14 cellular contexts compared by ENCODE assay signal in the genomic region with DNA sequence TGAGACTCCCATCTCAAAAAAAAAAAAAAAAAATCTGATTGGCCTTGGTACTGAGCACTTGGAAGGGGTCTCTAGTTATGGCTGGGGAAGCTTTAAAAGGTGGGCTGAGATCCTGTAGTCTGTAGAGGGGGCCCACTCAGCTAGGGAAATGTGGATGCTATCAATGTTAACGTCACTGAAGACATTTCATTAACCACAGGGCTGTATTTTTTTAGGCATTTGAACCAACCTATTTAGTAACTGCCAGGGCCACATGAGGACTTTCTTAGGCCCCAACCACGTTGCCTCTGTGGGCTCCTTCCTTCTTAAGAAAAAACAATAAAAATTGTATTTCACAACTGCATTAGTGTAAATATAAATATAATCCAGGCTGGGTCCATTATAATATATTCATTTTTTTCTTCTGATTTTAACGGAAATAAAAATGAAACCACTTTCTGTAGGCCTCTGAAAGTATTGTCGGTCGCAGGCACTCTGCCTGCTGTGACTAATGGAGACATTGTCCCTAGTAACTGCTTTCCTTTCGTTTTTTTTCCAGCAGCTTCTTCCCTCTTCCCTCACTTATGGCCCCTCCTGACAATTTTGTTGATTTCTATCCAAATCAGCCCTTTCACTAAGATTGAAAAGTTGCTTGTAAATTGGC.
DNase-seq lines count a peak whose midpoint lies in the region; ATAC-seq and TF ChIP-seq lines count a peak whose summit lies in the region.
"Had no signal": no experiment of that assay in that cellular context is flagged by ENCODE, and none has a peak within 500 bp of the region (broad histone marks: within the 10 kb centered on the region; RNA-seq: fewer than 3 reads in every experiment).

No MANE protein-coding gene starts in this region.

- TF ChIP-seq CTCF in AG10803 (conservative IDR thresholded peaks at IDR 0.05; ENCODE audit: low read length) (no peak), suprapubic skin (IDR thresholded peaks at IDR 0.05) (no peak)

- DNase-seq in AG10803 (ENCODE audit: low read depth): peak; percentile 66
- DNase-seq in RPMI7951 (ENCODE audit: low read depth): peak; percentile 50
- DNase-seq in iris pigment epithelial cell (ENCODE audit: low read depth): peak; percentile 17
- no peak for DNase-seq in T-helper 1 cell
- no peak for DNase-seq in activated T-cell treated with anti-CD3 and anti-CD28 coated beads, Interleukin-2, amount 50 U/mL, for 1 hour
- no peak for DNase-seq in suprapubic skin (ENCODE audit: low spot score in 2 of 2)
- DNase-seq: cerebellar nuclear complex, H7, NCI-H187 treated with DMSO at 0.1 percent for 48 hours, transverse colon had no signal

- TF ChIP-seq POLR2A in suprapubic skin (IDR thresholded peaks at IDR 0.05): no peak

- H3K27me3 ChIP-seq in suprapubic skin: no peaks in the 10 kb centered on the region
- H3K27me3 ChIP-seq: hepatocyte, transverse colon had no signal

- TF ChIP-seq EP300 in suprapubic skin (IDR thresholded peaks at IDR 0.05): no peak

- H3K9me3 ChIP-seq in suprapubic skin: no peaks in the 10 kb centered on the region
- H3K9me3 ChIP-seq: transverse colon had no signal

- no peak overlapping the region; the same call in 1 of the 2 replicates for H3K4me3 ChIP-seq in AG10803 (ENCODE audit: low read length)
- no peak overlapping the region for H3K4me3 ChIP-seq in suprapubic skin
- H3K4me3 ChIP-seq: hepatocyte, SK-N-MC, transverse colon had no signal

- H3K4me1 ChIP-seq in suprapubic skin: peaks cover 4% of the 10 kb centered on the region
- H3K4me1 ChIP-seq: transverse colon had no signal

- no peak overlapping the region for H3K27ac ChIP-seq in suprapubic skin
- H3K27ac ChIP-seq: hepatocyte, SK-N-MC, transverse colon had no signal

- no peaks in the 10 kb centered on the region for H3K36me3 ChIP-seq in suprapubic skin
- H3K36me3 ChIP-seq: transverse colon had no signal

- ATAC-seq in GM21576 (IDR thresholded peaks at IDR 0.05; ENCODE audit: unreplicated experiment): peak; percentile 58
- ATAC-seq in HG03196 (IDR thresholded peaks at IDR 0.05; ENCODE audit: unreplicated experiment): no peak

- 38% methylated on average over 6 of the region's 6 CpGs for WGBS in suprapubic skin

Comparison
In these comparisons a context has a peak if more than half of its experiments do, and no peak if none do; other contexts are left out.
1. DNase-seq: peak in AG10803 (single experiment), RPMI7951 (single experiment) and iris pigment epithelial cell (single experiment); none in T-helper 1 cell (0 of 5), activated T-cell treated with anti-CD3 and anti-CD28 coated beads, Interleukin-2, amount 50 U/mL, for 1 hour (single experiment) and suprapubic skin (0 of 2).